ENCODE assay signal across 8 cellular contexts in genomic region chr12:108729612-108730336, GRCh38. TPM values are rescaled to one million over a fixed set of nuclear protein-coding genes. Genes with fewer than 3 reads are reported as not detected.
DNase-seq lines count a peak whose midpoint lies in the region; ATAC-seq and TF ChIP-seq lines count a peak whose summit lies in the region.

No MANE protein-coding gene starts in this region.

- DNase-seq in left ventricle myocardium inferior (no peak), Right ventricle myocardium inferior (ENCODE audit: missing footprints) (no peak), Panc1 (ENCODE audit: low read depth, low spot score) (no peak), epidermal melanocyte (ENCODE audit: insufficient read length, low spot score) (no peak)
- no peak for DNase-seq in effector memory CD8-positive, alpha-beta T cell
- DNase-seq in naive thymus-derived CD8-positive, alpha-beta T cell, result no peak

- no peak for TF ChIP-seq CTCF in left ventricle myocardium inferior (IDR thresholded peaks at IDR 0.05; ENCODE audit: borderline replicate concordance)
- TF ChIP-seq CTCF in Panc1 (IDR thresholded peaks at IDR 0.05), result no peak

- H3K4me3 Mint-ChIP-seq in effector memory CD8-positive, alpha-beta T cell, result peak overlapping the region; percentile 98 to 99
- H3K4me3 Mint-ChIP-seq in naive thymus-derived CD8-positive, alpha-beta T cell, result peak overlapping the region; percentile 80 to 97 (median 88)

- H3K4me1 ChIP-seq in left ventricle myocardium inferior (peaks cover 73% of the 10 kb centered on the region), Panc1 (ENCODE audit: control insufficient read depth, insufficient read depth, low read length) (peaks cover 36% of the 10 kb centered on the region)

- H3K36me3 ChIP-seq in left ventricle myocardium inferior (no peaks in the 10 kb centered on the region), Panc1 (ENCODE audit: control insufficient read depth, insufficient read depth, low read length) (no peaks in the 10 kb centered on the region; the same call in 1 of the 2 replicates)

- H3K27ac Mint-ChIP-seq in effector memory CD8-positive, alpha-beta T cell, result peak overlapping the region; percentile 67 to 86
- peak overlapping the region; percentile 34 to 88 (median 68) for H3K27ac Mint-ChIP-seq in naive thymus-derived CD8-positive, alpha-beta T cell

- H3K4me1 Mint-ChIP-seq in effector memory CD8-positive, alpha-beta T cell (ENCODE audit: low read depth in 2 of 2), result peaks cover 22 to 29% of the 10 kb centered on the region in 2 donors
- peaks cover 14 to 48% (median 30%) of the 10 kb centered on the region in 4 donors for H3K4me1 Mint-ChIP-seq in naive thymus-derived CD8-positive, alpha-beta T cell

- no peaks in the 10 kb centered on the region for H3K9me3 Mint-ChIP-seq in effector memory CD8-positive, alpha-beta T cell
- H3K9me3 Mint-ChIP-seq in naive thymus-derived CD8-positive, alpha-beta T cell, result no peaks in the 10 kb centered on the region

- H3K27ac ChIP-seq in left ventricle myocardium inferior (replicated peaks), result peak overlapping the region; percentile 97
- H3K27ac ChIP-seq in Panc1 (ENCODE audit: low read length), result peak overlapping the region; percentile 90

- intact Hi-C loops in left ventricle myocardium inferior (cut with micrococcal nuclease) (loop anchor here (5.0 to 10.0 kb wide), 2 partner anchors 37 to 65 kb away; no protein-coding TSS in a partner anchor), Right ventricle myocardium inferior (cut with DNase I) (loop anchor here (2.0 to 5.0 kb wide), 7 partner anchors 39 to 169 kb away; partner anchors contain the start of gene SART3), Panc1 (cut with micrococcal nuclease; ENCODE audit: unreplicated experiment) (loop anchor here (10.0 kb wide), 1 partner anchor 65 kb away; no protein-coding TSS in a partner anchor)

- POLR2A ChIA-PET in Panc1 (lab: Charles Lee), result no interaction called here
- POLR2A ChIA-PET in naive thymus-derived CD8-positive, alpha-beta T cell (lab: Charles Lee), result interaction anchor here (0.7 kb wide), 1 partner anchor 112 kb away, joined by 3 read pairs; no protein-coding TSS in a partner anchor

- TSS peak; percentile 80 for BruUV-seq in Panc1 (replicated peaks; lab: Mats Ljungman, UMichigan)

- H3K27me3 Mint-ChIP-seq in effector memory CD8-positive, alpha-beta T cell, result no peaks in the 10 kb centered on the region
- no peaks in the 10 kb centered on the region for H3K27me3 Mint-ChIP-seq in naive thymus-derived CD8-positive, alpha-beta T cell

- H3K4me3 ChIP-seq in left ventricle myocardium inferior, result peak overlapping the region; percentile 90
- peak overlapping the region; percentile 64 to 90 for H3K4me3 ChIP-seq in Panc1 (ENCODE audit: low read depth in 2 of 2, low read length in 2 of 2)

- CTCF ChIA-PET in Panc1 (lab: Charles Lee), result interaction anchor here (0.7 kb wide), 1 partner anchor 651 kb away, joined by 3 read pairs; no protein-coding TSS in a partner anchor

- ATAC-seq in Right ventricle myocardium inferior (no peak), Panc1 (no peak), GM21619 (IDR thresholded peaks at IDR 0.05; ENCODE audit: unreplicated experiment) (no peak), GM19397 (IDR thresholded peaks at IDR 0.05; ENCODE audit: unreplicated experiment) (no peak)
- ATAC-seq in effector memory CD8-positive, alpha-beta T cell (replicated peaks), result no peak
- ATAC-seq in naive thymus-derived CD8-positive, alpha-beta T cell, result no peak

- no peaks in the 10 kb centered on the region for H3K9me3 ChIP-seq in left ventricle myocardium inferior (replicated peaks)
- no peaks in the 10 kb centered on the region for H3K9me3 ChIP-seq in Panc1 (ENCODE audit: control insufficient read depth, insufficient read depth, low read depth, low read length)

- peaks cover 22% of the 10 kb centered on the region for H3K36me3 Mint-ChIP-seq in effector memory CD8-positive, alpha-beta T cell (ENCODE audit: insufficient read depth)
- H3K36me3 Mint-ChIP-seq in naive thymus-derived CD8-positive, alpha-beta T cell, result no peaks in the 10 kb centered on the region

- in situ Hi-C loops in Panc1 (cut with HindIII; ENCODE audit: low pct_unique_long_range_greater_than_20kb, low sequenced_read_pairs), result no loop called here

- H3K27me3 ChIP-seq in left ventricle myocardium inferior (ENCODE audit: low read depth) (no peaks in the 10 kb centered on the region), Panc1 (ENCODE audit: control insufficient read depth, insufficient read depth, low read length) (no peaks in the 10 kb centered on the region)

RNA-seq across cellular contexts. Expression of gene CORO1C, which starts 1.5 kb away (rescaled TPM):
- total RNA-seq in left ventricle myocardium inferior (59.6 TPM), Right ventricle myocardium inferior (76.4 TPM), Panc1 (2021; ENCODE audit: unreplicated experiment) (165 TPM)
- 86.7 TPM for polyA plus RNA-seq in Panc1 (2012; ENCODE audit: insufficient read length)
- total RNA-seq in naive thymus-derived CD8-positive, alpha-beta T cell, result 10 to 100 TPM in 1 of 2 experiments, 1 to 10 TPM in 1; 5.5 to 10.3 TPM
- polyA plus RNA-seq in naive thymus-derived CD8-positive, alpha-beta T cell, result 10 to 100 TPM in 1 of 3 donors, 1 to 10 TPM in 2; 5.0 to 13.1 (median 6.5) TPM
